Comparison of ENCODE assay signal across 16 cellular contexts in the genomic region with DNA sequence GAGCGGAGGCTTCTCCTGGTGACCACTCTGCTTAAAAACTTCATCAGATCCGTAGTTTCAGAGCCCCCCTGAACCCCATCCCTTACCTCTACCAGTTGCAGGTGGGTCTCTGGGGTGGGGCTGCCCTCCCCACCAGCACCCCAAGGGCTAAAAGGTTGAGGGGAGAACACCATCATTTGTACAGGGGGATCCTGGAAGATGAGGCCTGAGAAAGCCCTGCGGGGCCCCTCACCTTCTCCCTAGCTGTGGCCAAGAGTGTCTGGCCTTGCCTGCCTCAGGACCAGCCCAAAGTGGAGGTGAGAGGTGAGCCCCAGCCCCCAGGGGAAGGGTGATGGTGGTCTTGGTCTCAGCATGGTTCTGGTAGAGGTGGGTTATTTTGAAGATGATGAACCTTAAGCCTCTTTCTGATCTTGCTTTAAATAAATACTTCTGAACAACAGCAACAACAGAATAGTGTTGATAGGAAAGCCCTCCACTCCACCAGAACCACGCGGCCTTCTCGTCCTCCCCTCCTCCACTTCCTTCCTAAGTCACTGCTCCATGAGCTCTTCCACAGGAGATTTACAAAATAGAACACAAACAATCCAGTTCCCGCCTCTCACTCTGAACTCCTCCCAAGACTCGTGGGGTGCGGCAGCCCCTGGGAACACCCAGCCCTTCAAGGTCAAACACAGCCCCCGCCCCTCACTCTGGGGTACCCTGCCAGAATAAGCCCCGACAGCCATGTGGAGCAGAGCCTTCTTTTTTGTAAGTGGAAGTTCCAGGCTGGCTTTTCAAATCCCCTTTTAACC.
A peak's percentile ranks its signal among the peaks of the same experiment; 100 is the strongest.
DNase-seq lines count a peak whose midpoint lies in the region; ATAC-seq, FAIRE-seq and TF ChIP-seq lines count a peak whose summit lies in the region.
"Had no signal": no experiment of that assay in that cellular context is flagged by ENCODE, and none has a peak within 500 bp of the region (broad histone marks: within the 10 kb centered on the region; RNA-seq: fewer than 3 reads in every experiment).

No MANE protein-coding gene starts in this region.

- H3K9me3 ChIP-seq in K562 (replicated peaks; ENCODE audit: control insufficient read depth, insufficient read depth, low read depth, low read length) (no peaks in the 10 kb centered on the region), gastroesophageal sphincter (no peaks in the 10 kb centered on the region), mucosa of stomach (ENCODE audit: control insufficient read depth, low read length) (no peaks in the 10 kb centered on the region), transverse colon (no peaks in the 10 kb centered on the region)

- no peaks in the 10 kb centered on the region for H3K36me3 ChIP-seq in K562 (ENCODE audit: control insufficient read depth, insufficient read depth, low read length)
- peaks cover 0 to 55% of the 10 kb centered on the region in 2 donors for H3K36me3 ChIP-seq in gastroesophageal sphincter
- no peaks in the 10 kb centered on the region for H3K36me3 ChIP-seq in mucosa of stomach (ENCODE audit: control insufficient read depth, insufficient read depth, low read length)
- H3K36me3 ChIP-seq in transverse colon, result peaks cover 0 to 6% (median 0%) of the 10 kb centered on the region in 4 donors
- H3K36me3 ChIP-seq: WERI-Rb-1 had no signal

- H3K4me1 ChIP-seq in K562 (replicated peaks in 1 of 2; ENCODE audit: control insufficient read depth in 2 of 2, insufficient read depth in 2 of 2, low read length in 2 of 2) (peaks cover 0 to 5% of the 10 kb centered on the region in 2 experiments; a peak in 3 of 5 replicates), gastroesophageal sphincter (peaks cover 3 to 68% (median 10%) of the 10 kb centered on the region in 3 donors), mucosa of stomach (ENCODE audit: control insufficient read depth, insufficient read depth, low read length) (peaks cover 22% of the 10 kb centered on the region), transverse colon (peaks cover 5 to 17% (median 12%) of the 10 kb centered on the region in 4 donors)

- intact Hi-C loops in K562 (cut with micrococcal nuclease) (no loop called here), transverse colon (cut with DNase I; ENCODE audit: low total_unique reads) (no loop called here)

- H3K27me3 ChIP-seq in K562 (ENCODE audit: control insufficient read depth in 2 of 2, insufficient read depth in 2 of 2, low read length in 2 of 2), result peaks cover 15 to 40% of the 10 kb centered on the region in 2 experiments; a peak in 4 of 5 replicates
- no peaks in the 10 kb centered on the region for H3K27me3 ChIP-seq in gastroesophageal sphincter
- H3K27me3 ChIP-seq in mucosa of stomach (ENCODE audit: control insufficient read depth, insufficient read depth, low read length), result no peaks in the 10 kb centered on the region
- no peaks in the 10 kb centered on the region for H3K27me3 ChIP-seq in transverse colon

- DNase-seq in K562 (ENCODE audit: extremely low read depth in 1 of 4, low spot score in 3 of 4) (peak in 1 of 4 experiments; percentile 6), transverse colon (peak; percentile 19), hippocampal formation (lab: John Stamatoyannopoulos, UW) (no peak), pons (ENCODE audit: low spot score) (no peak)
- DNase-seq: caudate nucleus, DND-41, H9, NCI-H1930, NCI-H526, WERI-Rb-1 had no signal

- H3K9me1 ChIP-seq in K562 (ENCODE audit: control insufficient read depth, insufficient read depth, low read length), result no peaks in the 10 kb centered on the region

- in situ Hi-C loops in K562 (cut with MboI), result no loop called here
- in situ Hi-C loops in transverse colon (cut with MboI; ENCODE audit: low pct_ligation_motif_present in 1 of 4, low pct_unique_long_range_greater_than_20kb in 1 of 4, low sequenced_read_pairs in 3 of 4), result no loop called here

- no peak for TF ChIP-seq CTCF in K562 (IDR thresholded peaks at IDR 0.05 in 2 of 3, conservative IDR thresholded peaks at IDR 0.05 in 1 of 3; ENCODE audit: insufficient read depth in 2 of 3, low read depth in 1 of 3, low read length in 3 of 3)
- TF ChIP-seq CTCF in gastroesophageal sphincter (IDR thresholded peaks at IDR 0.05), result no peak
- TF ChIP-seq CTCF in transverse colon (IDR thresholded peaks at IDR 0.05), result no peak

- H4K20me1 ChIP-seq in K562 (replicated peaks; ENCODE audit: control insufficient read depth, insufficient read depth, low read length), result no peaks in the 10 kb centered on the region

- BruUV-seq in K562 (replicated peaks; lab: Mats Ljungman, UMichigan), result no TSS peak

- H2AFZ ChIP-seq in K562 (ENCODE audit: low read depth, low read length), result peak overlapping the region; percentile 70; the same call in 1 of the 2 replicates

- POLR2A ChIA-PET in K562 (lab: Yijun Ruan, JAX), result no interaction called here

- TF ChIP-seq EP300 in K562 (IDR thresholded peaks at IDR 0.05; ENCODE audit: low read length), result no peak
- TF ChIP-seq EP300 in gastroesophageal sphincter (IDR thresholded peaks at IDR 0.05), result no peak
- TF ChIP-seq EP300 in transverse colon (IDR thresholded peaks at IDR 0.05; ENCODE audit: low read depth), result no peak

- no peak for FAIRE-seq in K562 (lab: Jason Lieb, UNC)

- no peak for TF ChIP-seq POLR2A in K562 (conservative IDR thresholded peaks at IDR 0.05)
- TF ChIP-seq POLR2A in gastroesophageal sphincter (IDR thresholded peaks at IDR 0.05), result no peak
- TF ChIP-seq POLR2A in transverse colon (IDR thresholded peaks at IDR 0.05), result no peak

- no peak overlapping the region for H3K4me2 ChIP-seq in K562 (ENCODE audit: insufficient read depth, low read length)

- CTCF ChIA-PET in K562 (lab: Yijun Ruan, JAX; ENCODE audit: low intra/inter-chr PET ratio), result no interaction called here

- 18% methylated on average over 11 of the region's 11 CpGs for WGBS in K562 (ENCODE audit: insufficient coverage, low coverage, missing lambda C conversion rate)
- 37 to 49% methylated on average over 4 to 6 of the region's 11 CpGs for WGBS in gastroesophageal sphincter (ENCODE audit: low coverage in 1 of 2), 2 donors
- 14 to 40% methylated on average over 8 to 11 of the region's 11 CpGs for WGBS in transverse colon (ENCODE audit: low coverage in 1 of 2), 2 donors

- ATAC-seq in K562 (no peak; the same call in 2 of the 3 replicates), gastroesophageal sphincter (no peak), GM18861 (IDR thresholded peaks at IDR 0.05; ENCODE audit: unreplicated experiment) (no peak), GM21381 (IDR thresholded peaks at IDR 0.05; ENCODE audit: unreplicated experiment) (no peak)
- ATAC-seq: activated naive CD4-positive, alpha-beta T cell treated with anti-CD3 and anti-CD28 coated beads, Interleukin-2, amount 50 U/mL, for 72 hours had no signal

- H3K27ac ChIP-seq in K562 (ENCODE audit: extremely low read depth, low read depth, low read length) (no peak overlapping the region), gastroesophageal sphincter (peak overlapping the region in 3 of 4 donors; percentile 56 to 62 (median 60)), transverse colon (peak overlapping the region; percentile 30 to 53 (median 42))
- H3K27ac ChIP-seq: HL-60, WERI-Rb-1 had no signal

- no peak overlapping the region for H3K9ac ChIP-seq in K562 (ENCODE audit: insufficient read depth in 1 of 2, low read depth in 2 of 2, low read length in 2 of 2)
- H3K9ac ChIP-seq in mucosa of stomach (ENCODE audit: low read length), result peak overlapping the region; percentile 35

- no peaks in the 10 kb centered on the region for H3K79me2 ChIP-seq in K562 (ENCODE audit: control insufficient read depth, insufficient read depth, low read length)

- TF ChIP-seq RAD21 in K562 (CRISPR knock-in tag; conservative IDR thresholded peaks at IDR 0.05 in 1 of 2, IDR thresholded peaks at IDR 0.05 in 1 of 2), result no peak

- H3K4me3 ChIP-seq in K562, result no peak overlapping the region
- H3K4me3 ChIP-seq in gastroesophageal sphincter, result no peak overlapping the region
- no peak overlapping the region for H3K4me3 ChIP-seq in mucosa of stomach (ENCODE audit: low read length)
- no peak overlapping the region for H3K4me3 ChIP-seq in transverse colon

TF ChIP-seq in K562, 482 proteins besides CTCF, POLR2A, EP300 and RAD21 (continues in another document):
- TF ChIP-seq ZNF41 (CRISPR knock-in tag; conservative IDR thresholded peaks at IDR 0.05), result no peak
- TF ChIP-seq POLR2AphosphoS2 (IDR thresholded peaks at IDR 0.05; ENCODE audit: low read length), result no peak
- TF ChIP-seq MAFF (IDR thresholded peaks at IDR 0.05; ENCODE audit: low read length), result no peak
- TF ChIP-seq, protein P1, sequence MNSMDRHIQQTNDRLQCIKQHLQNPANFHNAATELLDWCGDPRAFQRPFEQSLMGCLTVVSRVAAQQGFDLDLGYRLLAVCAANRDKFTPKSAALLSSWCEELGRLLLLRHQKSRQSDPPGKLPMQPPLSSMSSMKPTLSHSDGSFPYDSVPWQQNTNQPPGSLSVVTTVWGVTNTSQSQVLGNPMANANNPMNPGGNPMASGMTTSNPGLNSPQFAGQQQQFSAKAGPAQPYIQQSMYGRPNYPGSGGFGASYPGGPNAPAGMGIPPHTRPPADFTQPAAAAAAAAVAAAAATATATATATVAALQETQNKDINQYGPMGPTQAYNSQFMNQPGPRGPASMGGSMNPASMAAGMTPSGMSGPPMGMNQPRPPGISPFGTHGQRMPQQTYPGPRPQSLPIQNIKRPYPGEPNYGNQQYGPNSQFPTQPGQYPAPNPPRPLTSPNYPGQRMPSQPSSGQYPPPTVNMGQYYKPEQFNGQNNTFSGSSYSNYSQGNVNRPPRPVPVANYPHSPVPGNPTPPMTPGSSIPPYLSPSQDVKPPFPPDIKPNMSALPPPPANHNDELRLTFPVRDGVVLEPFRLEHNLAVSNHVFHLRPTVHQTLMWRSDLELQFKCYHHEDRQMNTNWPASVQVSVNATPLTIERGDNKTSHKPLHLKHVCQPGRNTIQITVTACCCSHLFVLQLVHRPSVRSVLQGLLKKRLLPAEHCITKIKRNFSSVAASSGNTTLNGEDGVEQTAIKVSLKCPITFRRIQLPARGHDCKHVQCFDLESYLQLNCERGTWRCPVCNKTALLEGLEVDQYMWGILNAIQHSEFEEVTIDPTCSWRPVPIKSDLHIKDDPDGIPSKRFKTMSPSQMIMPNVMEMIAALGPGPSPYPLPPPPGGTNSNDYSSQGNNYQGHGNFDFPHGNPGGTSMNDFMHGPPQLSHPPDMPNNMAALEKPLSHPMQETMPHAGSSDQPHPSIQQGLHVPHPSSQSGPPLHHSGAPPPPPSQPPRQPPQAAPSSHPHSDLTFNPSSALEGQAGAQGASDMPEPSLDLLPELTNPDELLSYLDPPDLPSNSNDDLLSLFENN (IDR thresholded peaks at IDR 0.05; ENCODE audit: low read depth in 2 of 2, low read length in 2 of 2), result no peak
- TF ChIP-seq ZBTB1 (CRISPR knock-in tag; IDR thresholded peaks at IDR 0.05; ENCODE audit: borderline replicate concordance, low read depth), result no peak
